ENCODE assay signal across 14 cellular contexts in the genomic region with DNA sequence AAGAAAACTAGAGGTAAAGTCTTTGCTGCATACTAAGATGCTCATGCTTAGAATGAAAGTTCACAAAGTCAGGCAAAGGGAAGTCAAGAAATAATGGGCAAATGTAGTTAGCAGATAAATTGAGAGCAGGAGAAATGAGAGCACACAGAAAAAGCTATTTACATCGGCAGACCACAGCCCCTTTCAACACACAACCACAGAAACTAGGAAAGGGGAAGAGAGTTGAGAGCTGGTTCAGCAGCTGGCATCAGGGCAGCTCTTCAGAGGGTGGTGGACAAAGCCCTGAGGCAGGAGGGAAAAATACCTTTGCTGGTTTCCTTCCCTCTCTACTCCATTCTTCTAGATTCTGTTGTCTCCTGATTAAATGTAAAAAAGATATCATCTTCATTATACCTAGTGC.
A peak's percentile ranks its signal among the peaks of the same experiment; 100 is the strongest.
DNase-seq lines count a peak whose midpoint lies in the region; ATAC-seq and TF ChIP-seq lines count a peak whose summit lies in the region.
"Had no signal": no experiment of that assay in that cellular context is flagged by ENCODE, and none has a peak within 500 bp of the region (broad histone marks: within the 10 kb centered on the region; RNA-seq: fewer than 3 reads in every experiment).

No MANE protein-coding gene starts in this region.

- H3K27me3 ChIP-seq in WERI-Rb-1 (ENCODE audit: insufficient read depth, low read depth, severe bottlenecking) (no peaks in the 10 kb centered on the region), right lobe of liver (no peaks in the 10 kb centered on the region)
- H3K27me3 ChIP-seq: uterus had no signal

- DNase-seq in SK-MEL-5 (ENCODE audit: low read depth, low spot score) (peak; percentile 24), WERI-Rb-1 (no peak), right lobe of liver (no peak)
- DNase-seq in activated naive CD4-positive, alpha-beta T cell treated with anti-CD3 and anti-CD28 coated beads, Interleukin-2, amount 50 U/mL, for 16 hours, result no peak
- DNase-seq: activated T-cell treated with anti-CD3 and anti-CD28 coated beads, Interleukin-2, amount 50 U/mL, for 48 hours; NCI-H2227 treated with DMSO at 0.1 percent for 48 hours; Right ventricle myocardium superior; stimulated activated CD4-positive, alpha-beta T cell treated with anti-CD3 and anti-CD28 coated beads, Interleukin-12 subunit alpha, Interleukin-12 subunit beta, amount 100 ng/mL, for 4 hours; uterus had no signal

- H3K4me3 ChIP-seq in WERI-Rb-1 (ENCODE audit: low read depth, low read length), result no peak overlapping the region
- no peak overlapping the region for H3K4me3 ChIP-seq in right lobe of liver
- H3K4me3 ChIP-seq: uterus had no signal

- no peak for TF ChIP-seq CTCF in WERI-Rb-1 (IDR thresholded peaks at IDR 0.05; ENCODE audit: low read depth, low read length)
- no peak for TF ChIP-seq CTCF in right lobe of liver (IDR thresholded peaks at IDR 0.05)

- H3K9me3 ChIP-seq in WERI-Rb-1 (ENCODE audit: severe bottlenecking), result no peaks in the 10 kb centered on the region
- H3K9me3 ChIP-seq in right lobe of liver, result no peaks in the 10 kb centered on the region
- H3K9me3 ChIP-seq: uterus had no signal

- H3K4me1 ChIP-seq in right lobe of liver, result no peaks in the 10 kb centered on the region
- H3K4me1 ChIP-seq: uterus had no signal

- H3K36me3 ChIP-seq in WERI-Rb-1 (no peaks in the 10 kb centered on the region), right lobe of liver (no peaks in the 10 kb centered on the region)
- H3K36me3 ChIP-seq: uterus had no signal

- in situ Hi-C loops in SK-MEL-5 (cut with HindIII; ENCODE audit: low pct_unique_long_range_greater_than_20kb, low sequenced_read_pairs), result no loop called here

- peak; percentile 86 for ATAC-seq in GM18502 (IDR thresholded peaks at IDR 0.05; ENCODE audit: poor library complexity, unreplicated experiment)
- peak; percentile 75 for ATAC-seq in GM21447 (IDR thresholded peaks at IDR 0.05; ENCODE audit: unreplicated experiment)
- peak; percentile 86 for ATAC-seq in HG03354 (IDR thresholded peaks at IDR 0.05; ENCODE audit: poor library complexity, severe bottlenecking, unreplicated experiment)
- no peak for ATAC-seq in right lobe of liver
- ATAC-seq in GM21737 (IDR thresholded peaks at IDR 0.05; ENCODE audit: unreplicated experiment), result no peak
- ATAC-seq: WTC11 had no signal

- WGBS in right lobe of liver (ENCODE audit: insufficient coverage, low coverage, low lambda C conversion rate, missing lambda C conversion rate), result 29% methylated on average over 1 of the region's 1 CpG

- no peak overlapping the region for H3K27ac ChIP-seq in WERI-Rb-1
- no peak overlapping the region for H3K27ac ChIP-seq in right lobe of liver
- H3K27ac ChIP-seq: uterus had no signal

- no peak for TF ChIP-seq POLR2A in right lobe of liver (IDR thresholded peaks at IDR 0.05)

- intact Hi-C loops in right lobe of liver (cut with DNase I), result no loop called here

Comparison
In these comparisons a context has a peak if more than half of its experiments do, and no peak if none do; other contexts are left out.
1. ATAC-seq: peak in GM18502 (single experiment), GM21447 (single experiment) and HG03354 (single experiment); none in right lobe of liver (0 of 4) and GM21737 (single experiment).